15 cellular contexts compared by ENCODE assay signal in genomic region chr5:138942861-138943260, GRCh38.
DNase-seq lines count a peak whose midpoint lies in the region; ATAC-seq and TF ChIP-seq lines count a peak whose summit lies in the region.
"Had no signal": no experiment of that assay in that cellular context is flagged by ENCODE, and none has a peak within 500 bp of the region (broad histone marks: within the 10 kb centered on the region; RNA-seq: fewer than 3 reads in every experiment).

No MANE protein-coding gene starts in this region.

- H3K9me3 ChIP-seq in BLaER1 (no peaks in the 10 kb centered on the region), WERI-Rb-1 (ENCODE audit: severe bottlenecking) (no peaks in the 10 kb centered on the region)

- H3K27me3 ChIP-seq in BLaER1 (no peaks in the 10 kb centered on the region), H7 (ENCODE audit: control insufficient read depth, insufficient read depth, low read length) (no peaks in the 10 kb centered on the region), WERI-Rb-1 (ENCODE audit: insufficient read depth, low read depth, severe bottlenecking) (no peaks in the 10 kb centered on the region)

- H3K4me3 Mint-ChIP-seq in nephron, result no peak overlapping the region
- H3K4me3 Mint-ChIP-seq: CD4-positive, alpha-beta T cell had no signal

- H3K9ac ChIP-seq in BLaER1, result peak overlapping the region; percentile 67

- peak; percentile 69 for DNase-seq in H7
- DNase-seq in WERI-Rb-1, result peak; percentile 76
- no peak for DNase-seq in DMS79 (lab: John Stamatoyannopoulos, UW)
- DNase-seq in COR-L47 (lab: John Stamatoyannopoulos, UW), result no peak
- no peak for DNase-seq in stimulated activated naive CD4-positive, alpha-beta T cell treated with Interleukin-2 at 50 U/mL for 16 hours (lab: John Stamatoyannopoulos, UW)
- DNase-seq: CD4-positive, alpha-beta T cell; GOT3; IMR-90; NCI-H2029; NCI-H526; PC-3 had no signal

- no peak for ATAC-seq in HG02642 (IDR thresholded peaks at IDR 0.05; ENCODE audit: poor library complexity, unreplicated experiment)
- ATAC-seq: PC-3 had no signal

- H3K4me3 ChIP-seq in BLaER1, result peak overlapping the region; percentile 45; the same call in 1 of the 2 replicates
- H3K4me3 ChIP-seq in H7 (ENCODE audit: insufficient read depth, low read depth, low read length), result no peak overlapping the region
- no peak overlapping the region for H3K4me3 ChIP-seq in WERI-Rb-1 (ENCODE audit: low read depth, low read length)
- H3K4me3 ChIP-seq: SK-N-MC had no signal

- no peaks in the 10 kb centered on the region for H3K27me3 Mint-ChIP-seq in nephron (ENCODE audit: low read depth)
- H3K27me3 Mint-ChIP-seq: CD4-positive, alpha-beta T cell had no signal

- peaks cover 26% of the 10 kb centered on the region; the same call in 1 of the 2 replicates for H3K36me3 ChIP-seq in BLaER1
- H3K36me3 ChIP-seq in H7 (replicated peaks; ENCODE audit: control insufficient read depth, insufficient read depth, low read length), result no peaks in the 10 kb centered on the region; the same call in 1 of the 2 replicates
- H3K36me3 ChIP-seq in WERI-Rb-1, result peaks cover 18% of the 10 kb centered on the region

- H3K4me1 Mint-ChIP-seq in nephron, result peaks cover 37% of the 10 kb centered on the region

- TF ChIP-seq CTCF in WERI-Rb-1 (IDR thresholded peaks at IDR 0.05; ENCODE audit: low read depth, low read length) (no peak), nephron (IDR thresholded peaks at IDR 0.05; ENCODE audit: unreplicated experiment in 3 of 3) (no peak)

- H3K27ac ChIP-seq in BLaER1 (peak overlapping the region; percentile 81), WERI-Rb-1 (peak overlapping the region; percentile 34)
- H3K27ac ChIP-seq: SK-N-MC had no signal

- H3K36me3 Mint-ChIP-seq in nephron (ENCODE audit: low read depth), result peaks cover 26% of the 10 kb centered on the region

- peak overlapping the region; percentile 87 for H3K4me2 ChIP-seq in BLaER1

- H3K27ac Mint-ChIP-seq in nephron, result peak overlapping the region; percentile 29 to 77 (median 57)
- H3K27ac Mint-ChIP-seq: CD4-positive, alpha-beta T cell had no signal

- H3K4me1 ChIP-seq in BLaER1, result peaks cover 65% of the 10 kb centered on the region

- H3K9me3 Mint-ChIP-seq in nephron, result no peaks in the 10 kb centered on the region
- H3K9me3 Mint-ChIP-seq: CD4-positive, alpha-beta T cell had no signal

- H4K20me1 ChIP-seq in BLaER1, result 0 out of 2 replicates have a peak, but pooled peaks cover 10% of the 10 kb centered on the region

Comparison
In these comparisons a context has a peak if more than half of its experiments do, and no peak if none do; other contexts are left out.
1. DNase-seq: peak in H7 (single experiment) and WERI-Rb-1 (single experiment); none in DMS79 (single experiment), COR-L47 (single experiment) and stimulated activated naive CD4-positive, alpha-beta T cell treated with Interleukin-2 at 50 U/mL for 16 hours (single experiment).